In the genomic region with DNA sequence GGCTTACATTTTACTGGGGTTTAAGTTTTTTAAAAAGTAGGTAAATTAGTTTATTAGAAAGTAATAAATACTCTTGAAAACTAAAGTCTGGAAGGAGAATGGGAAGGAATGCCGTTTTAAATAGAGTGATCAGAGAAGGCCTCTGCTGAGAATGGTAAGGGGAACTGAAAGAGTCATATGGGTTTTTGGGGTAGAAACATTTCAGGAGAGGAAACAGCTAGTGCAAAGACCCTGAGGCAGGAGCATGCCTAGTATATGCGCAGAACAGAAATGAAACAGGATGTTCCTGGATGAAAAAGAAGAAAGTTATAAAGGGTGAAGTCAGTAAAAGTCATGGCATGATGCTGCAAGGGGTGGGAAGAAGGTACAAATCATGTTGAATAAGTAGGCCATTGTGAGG, we compare ENCODE assay signal across 2 cellular contexts.
A peak's percentile ranks its signal among the peaks of the same experiment; 100 is the strongest.
TF ChIP-seq lines count a peak whose summit lies in the region.

No MANE protein-coding gene starts in this region.

TF ChIP-seq in GM12878, 131 proteins besides CTCF, POLR2A, EP300 and RAD21:
- TF ChIP-seq RUNX3 (IDR thresholded peaks at IDR 0.05; ENCODE audit: low read length) = peak; percentile 33; the same call in 1 of the 2 replicates
- no peak for TF ChIP-seq TARDBP (IDR thresholded peaks at IDR 0.05; ENCODE audit: borderline replicate concordance)
- TF ChIP-seq SPI1 (IDR thresholded peaks at IDR 0.05; ENCODE audit: borderline replicate concordance, insufficient read depth, low read depth, low read length) = peak; percentile 69; the same call in 1 of the 2 replicates
- no peak for TF ChIP-seq CHD1 (IDR thresholded peaks at IDR 0.05; ENCODE audit: low read depth, low read length)
- no peak for TF ChIP-seq MXI1 (IDR thresholded peaks at IDR 0.05; ENCODE audit: low read depth, low read length)
- TF ChIP-seq ASH2L (IDR thresholded peaks at IDR 0.05; ENCODE audit: borderline replicate concordance, low read depth) = no peak
- no peak for TF ChIP-seq BACH1 (IDR thresholded peaks at IDR 0.05; ENCODE audit: borderline replicate concordance)
- TF ChIP-seq, protein P1, sequence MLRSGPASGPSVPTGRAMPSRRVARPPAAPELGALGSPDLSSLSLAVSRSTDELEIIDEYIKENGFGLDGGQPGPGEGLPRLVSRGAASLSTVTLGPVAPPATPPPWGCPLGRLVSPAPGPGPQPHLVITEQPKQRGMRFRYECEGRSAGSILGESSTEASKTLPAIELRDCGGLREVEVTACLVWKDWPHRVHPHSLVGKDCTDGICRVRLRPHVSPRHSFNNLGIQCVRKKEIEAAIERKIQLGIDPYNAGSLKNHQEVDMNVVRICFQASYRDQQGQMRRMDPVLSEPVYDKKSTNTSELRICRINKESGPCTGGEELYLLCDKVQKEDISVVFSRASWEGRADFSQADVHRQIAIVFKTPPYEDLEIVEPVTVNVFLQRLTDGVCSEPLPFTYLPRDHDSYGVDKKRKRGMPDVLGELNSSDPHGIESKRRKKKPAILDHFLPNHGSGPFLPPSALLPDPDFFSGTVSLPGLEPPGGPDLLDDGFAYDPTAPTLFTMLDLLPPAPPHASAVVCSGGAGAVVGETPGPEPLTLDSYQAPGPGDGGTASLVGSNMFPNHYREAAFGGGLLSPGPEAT (IDR thresholded peaks at IDR 0.05; ENCODE audit: low read depth) = no peak
- TF ChIP-seq RFX5 (IDR thresholded peaks at IDR 0.05; ENCODE audit: low read depth, low read length) = no peak
- no peak for TF ChIP-seq POLR2AphosphoS5 (IDR thresholded peaks at IDR 0.05; ENCODE audit: low read length)

TF ChIP-seq in HepG2, 621 proteins besides CTCF, POLR2A, EP300 and RAD21:
- TF ChIP-seq DR1 (CRISPR knock-in tag; IDR thresholded peaks at IDR 0.05) (no peak), ZNF510 (CRISPR knock-in tag; IDR thresholded peaks at IDR 0.05; ENCODE audit: low read depth) (no peak), ZNF557 (CRISPR knock-in tag; IDR thresholded peaks at IDR 0.05) (no peak), ZNF543 (CRISPR knock-in tag; IDR thresholded peaks at IDR 0.05) (no peak), ZNF547 (CRISPR knock-in tag; IDR thresholded peaks at IDR 0.05) (no peak)
- TF ChIP-seq, protein P2, sequence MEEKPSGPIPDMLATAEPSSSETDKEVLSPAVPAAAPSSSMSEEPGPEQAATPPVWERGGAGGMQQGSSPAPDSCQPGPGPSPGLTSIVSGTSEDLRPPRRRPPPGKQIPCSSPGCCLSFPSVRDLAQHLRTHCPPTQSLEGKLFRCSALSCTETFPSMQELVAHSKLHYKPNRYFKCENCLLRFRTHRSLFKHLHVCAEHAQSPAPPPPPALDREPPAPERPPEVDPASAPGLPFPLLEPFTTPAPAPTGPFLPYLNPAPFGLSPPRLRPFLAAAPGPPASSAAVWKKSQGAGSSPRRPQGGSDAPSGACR (CRISPR knock-in tag; IDR thresholded peaks at IDR 0.05) = no peak
- TF ChIP-seq, protein P3, sequence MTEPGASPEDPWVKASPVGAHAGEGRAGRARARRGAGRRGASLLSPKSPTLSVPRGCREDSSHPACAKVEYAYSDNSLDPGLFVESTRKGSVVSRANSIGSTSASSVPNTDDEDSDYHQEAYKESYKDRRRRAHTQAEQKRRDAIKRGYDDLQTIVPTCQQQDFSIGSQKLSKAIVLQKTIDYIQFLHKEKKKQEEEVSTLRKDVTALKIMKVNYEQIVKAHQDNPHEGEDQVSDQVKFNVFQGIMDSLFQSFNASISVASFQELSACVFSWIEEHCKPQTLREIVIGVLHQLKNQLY (CRISPR knock-in tag; IDR thresholded peaks at IDR 0.05) = no peak
- TF ChIP-seq, protein P4, sequence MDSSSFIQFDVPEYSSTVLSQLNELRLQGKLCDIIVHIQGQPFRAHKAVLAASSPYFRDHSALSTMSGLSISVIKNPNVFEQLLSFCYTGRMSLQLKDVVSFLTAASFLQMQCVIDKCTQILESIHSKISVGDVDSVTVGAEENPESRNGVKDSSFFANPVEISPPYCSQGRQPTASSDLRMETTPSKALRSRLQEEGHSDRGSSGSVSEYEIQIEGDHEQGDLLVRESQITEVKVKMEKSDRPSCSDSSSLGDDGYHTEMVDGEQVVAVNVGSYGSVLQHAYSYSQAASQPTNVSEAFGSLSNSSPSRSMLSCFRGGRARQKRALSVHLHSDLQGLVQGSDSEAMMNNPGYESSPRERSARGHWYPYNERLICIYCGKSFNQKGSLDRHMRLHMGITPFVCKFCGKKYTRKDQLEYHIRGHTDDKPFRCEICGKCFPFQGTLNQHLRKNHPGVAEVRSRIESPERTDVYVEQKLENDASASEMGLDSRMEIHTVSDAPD (CRISPR knock-in tag; IDR thresholded peaks at IDR 0.05) = no peak
